1 cellular context compared by ENCODE assay signal in the genomic region with DNA sequence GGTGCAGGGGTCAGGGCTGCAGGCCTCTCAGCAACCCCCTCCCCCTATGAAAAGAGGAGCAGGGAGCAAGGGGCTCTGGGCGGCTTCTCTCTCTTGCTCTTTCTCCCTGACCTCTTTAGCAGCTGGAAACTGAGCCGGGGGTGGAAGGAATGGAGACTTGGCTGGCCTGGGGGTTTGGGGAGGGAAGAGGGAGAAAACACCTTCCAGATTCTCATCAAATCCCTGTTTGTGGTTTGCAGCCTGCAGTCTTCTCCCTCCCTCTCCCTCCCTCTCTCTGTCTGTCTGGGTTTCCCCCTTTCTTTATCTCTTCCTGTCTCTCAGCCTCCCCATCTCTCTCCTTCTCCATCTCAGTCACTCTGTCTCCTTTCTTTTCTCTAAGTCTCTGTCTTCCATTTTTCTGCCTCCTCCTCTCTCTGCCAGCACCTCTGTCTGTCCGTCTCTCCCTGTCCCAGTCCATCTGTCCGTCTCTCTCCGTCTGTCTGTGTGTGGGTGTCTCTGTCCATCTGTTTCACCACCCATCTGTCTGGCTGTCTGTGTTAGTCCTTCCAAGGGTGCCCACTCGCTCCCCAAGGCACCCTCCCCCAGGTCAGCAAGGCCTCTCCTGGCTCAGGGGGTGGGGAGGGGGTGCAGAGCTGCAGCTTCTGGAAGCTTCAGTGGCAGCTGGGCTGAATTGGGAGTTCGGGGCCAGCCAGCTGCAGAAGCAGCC.
A peak's percentile ranks its signal among the peaks of the same experiment; 100 is the strongest.
TF ChIP-seq lines count a peak whose summit lies in the region.

No MANE protein-coding gene starts in this region.

TF ChIP-seq in HEK293, 187 proteins besides CTCF, POLR2A, EP300 and RAD21 (continued from another document):
- TF ChIP-seq, protein P1, sequence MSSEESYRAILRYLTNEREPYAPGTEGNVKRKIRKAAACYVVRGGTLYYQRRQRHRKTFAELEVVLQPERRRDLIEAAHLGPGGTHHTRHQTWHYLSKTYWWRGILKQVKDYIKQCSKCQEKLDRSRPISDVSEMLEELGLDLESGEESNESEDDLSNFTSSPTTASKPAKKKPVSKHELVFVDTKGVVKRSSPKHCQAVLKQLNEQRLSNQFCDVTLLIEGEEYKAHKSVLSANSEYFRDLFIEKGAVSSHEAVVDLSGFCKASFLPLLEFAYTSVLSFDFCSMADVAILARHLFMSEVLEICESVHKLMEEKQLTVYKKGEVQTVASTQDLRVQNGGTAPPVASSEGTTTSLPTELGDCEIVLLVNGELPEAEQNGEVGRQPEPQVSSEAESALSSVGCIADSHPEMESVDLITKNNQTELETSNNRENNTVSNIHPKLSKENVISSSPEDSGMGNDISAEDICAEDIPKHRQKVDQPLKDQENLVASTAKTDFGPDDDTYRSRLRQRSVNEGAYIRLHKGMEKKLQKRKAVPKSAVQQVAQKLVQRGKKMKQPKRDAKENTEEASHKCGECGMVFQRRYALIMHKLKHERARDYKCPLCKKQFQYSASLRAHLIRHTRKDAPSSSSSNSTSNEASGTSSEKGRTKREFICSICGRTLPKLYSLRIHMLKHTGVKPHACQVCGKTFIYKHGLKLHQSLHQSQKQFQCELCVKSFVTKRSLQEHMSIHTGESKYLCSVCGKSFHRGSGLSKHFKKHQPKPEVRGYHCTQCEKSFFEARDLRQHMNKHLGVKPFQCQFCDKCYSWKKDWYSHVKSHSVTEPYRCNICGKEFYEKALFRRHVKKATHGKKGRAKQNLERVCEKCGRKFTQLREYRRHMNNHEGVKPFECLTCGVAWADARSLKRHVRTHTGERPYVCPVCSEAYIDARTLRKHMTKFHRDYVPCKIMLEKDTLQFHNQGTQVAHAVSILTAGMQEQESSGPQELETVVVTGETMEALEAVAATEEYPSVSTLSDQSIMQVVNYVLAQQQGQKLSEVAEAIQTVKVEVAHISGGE (tag by site-specific recombination; conservative IDR thresholded peaks at IDR 0.05; ENCODE audit: low read depth): no peak
- no peak for TF ChIP-seq ZNF530 (tag by site-specific recombination; IDR thresholded peaks at IDR 0.05; ENCODE audit: low read depth)
- peak; percentile 87 for TF ChIP-seq EGR2 (tag by site-specific recombination; IDR thresholded peaks at IDR 0.05; ENCODE audit: low read depth)
- no peak for TF ChIP-seq ZSCAN23 (tag by site-specific recombination; IDR thresholded peaks at IDR 0.05)
- TF ChIP-seq ZNF560 (tag by site-specific recombination; IDR thresholded peaks at IDR 0.05; ENCODE audit: borderline replicate concordance): no peak
- no peak for TF ChIP-seq OVOL3 (tag by site-specific recombination; IDR thresholded peaks at IDR 0.05)
- no peak for TF ChIP-seq GLI2 (tag by site-specific recombination; IDR thresholded peaks at IDR 0.05; ENCODE audit: borderline replicate concordance, low read depth)
- no peak for TF ChIP-seq YY1 (tag by site-specific recombination; IDR thresholded peaks at IDR 0.05)
- TF ChIP-seq MEIS1 (CRISPR knock-in tag; IDR thresholded peaks at IDR 0.05; ENCODE audit: borderline replicate concordance): no peak
- TF ChIP-seq HOXA7 (CRISPR knock-in tag; IDR thresholded peaks at IDR 0.05; ENCODE audit: borderline replicate concordance): no peak
- TF ChIP-seq, protein P2, sequence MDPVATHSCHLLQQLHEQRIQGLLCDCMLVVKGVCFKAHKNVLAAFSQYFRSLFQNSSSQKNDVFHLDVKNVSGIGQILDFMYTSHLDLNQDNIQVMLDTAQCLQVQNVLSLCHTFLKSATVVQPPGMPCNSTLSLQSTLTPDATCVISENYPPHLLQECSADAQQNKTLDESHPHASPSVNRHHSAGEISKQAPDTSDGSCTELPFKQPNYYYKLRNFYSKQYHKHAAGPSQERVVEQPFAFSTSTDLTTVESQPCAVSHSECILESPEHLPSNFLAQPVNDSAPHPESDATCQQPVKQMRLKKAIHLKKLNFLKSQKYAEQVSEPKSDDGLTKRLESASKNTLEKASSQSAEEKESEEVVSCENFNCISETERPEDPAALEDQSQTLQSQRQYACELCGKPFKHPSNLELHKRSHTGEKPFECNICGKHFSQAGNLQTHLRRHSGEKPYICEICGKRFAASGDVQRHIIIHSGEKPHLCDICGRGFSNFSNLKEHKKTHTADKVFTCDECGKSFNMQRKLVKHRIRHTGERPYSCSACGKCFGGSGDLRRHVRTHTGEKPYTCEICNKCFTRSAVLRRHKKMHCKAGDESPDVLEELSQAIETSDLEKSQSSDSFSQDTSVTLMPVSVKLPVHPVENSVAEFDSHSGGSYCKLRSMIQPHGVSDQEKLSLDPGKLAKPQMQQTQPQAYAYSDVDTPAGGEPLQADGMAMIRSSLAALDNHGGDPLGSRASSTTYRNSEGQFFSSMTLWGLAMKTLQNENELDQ (tag by site-specific recombination; IDR thresholded peaks at IDR 0.05; ENCODE audit: low read depth): no peak
- TF ChIP-seq ZBTB17 (tag by site-specific recombination; IDR thresholded peaks at IDR 0.05): no peak
- TF ChIP-seq FEZF1 (tag by site-specific recombination; IDR thresholded peaks at IDR 0.05): no peak
- TF ChIP-seq, protein P3, sequence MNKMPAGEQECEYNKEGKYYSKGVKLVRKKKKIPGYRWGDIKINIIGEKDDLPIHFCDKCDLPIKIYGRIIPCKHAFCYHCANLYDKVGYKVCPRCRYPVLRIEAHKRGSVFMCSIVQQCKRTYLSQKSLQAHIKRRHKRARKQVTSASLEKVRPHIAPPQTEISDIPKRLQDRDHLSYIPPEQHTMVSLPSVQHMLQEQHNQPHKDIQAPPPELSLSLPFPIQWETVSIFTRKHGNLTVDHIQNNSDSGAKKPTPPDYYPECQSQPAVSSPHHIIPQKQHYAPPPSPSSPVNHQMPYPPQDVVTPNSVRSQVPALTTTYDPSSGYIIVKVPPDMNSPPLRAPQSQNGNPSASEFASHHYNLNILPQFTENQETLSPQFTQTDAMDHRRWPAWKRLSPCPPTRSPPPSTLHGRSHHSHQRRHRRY (tag by site-specific recombination; IDR thresholded peaks at IDR 0.05): no peak
- TF ChIP-seq ZBTB48 (tag by site-specific recombination; IDR thresholded peaks at IDR 0.05): no peak
- TF ChIP-seq ZSCAN30 (tag by site-specific recombination; IDR thresholded peaks at IDR 0.05): no peak
- no peak for TF ChIP-seq ZNF19 (tag by site-specific recombination; IDR thresholded peaks at IDR 0.05; ENCODE audit: low read depth)
- no peak for TF ChIP-seq ZNF514 (tag by site-specific recombination; IDR thresholded peaks at IDR 0.05)
- no peak for TF ChIP-seq SETDB1 (IDR thresholded peaks at IDR 0.05; ENCODE audit: insufficient read length, low read length)
- TF ChIP-seq, protein P4, sequence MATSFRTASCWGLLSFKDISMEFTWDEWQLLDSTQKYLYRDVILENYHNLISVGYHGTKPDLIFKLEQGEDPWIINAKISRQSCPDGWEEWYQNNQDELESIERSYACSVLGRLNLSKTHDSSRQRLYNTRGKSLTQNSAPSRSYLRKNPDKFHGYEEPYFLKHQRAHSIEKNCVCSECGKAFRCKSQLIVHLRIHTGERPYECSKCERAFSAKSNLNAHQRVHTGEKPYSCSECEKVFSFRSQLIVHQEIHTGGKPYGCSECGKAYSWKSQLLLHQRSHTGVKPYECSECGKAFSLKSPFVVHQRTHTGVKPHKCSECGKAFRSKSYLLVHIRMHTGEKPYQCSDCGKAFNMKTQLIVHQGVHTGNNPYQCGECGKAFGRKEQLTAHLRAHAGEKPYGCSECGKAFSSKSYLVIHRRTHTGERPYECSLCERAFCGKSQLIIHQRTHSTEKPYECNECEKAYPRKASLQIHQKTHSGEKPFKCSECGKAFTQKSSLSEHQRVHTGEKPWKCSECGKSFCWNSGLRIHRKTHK (tag by site-specific recombination; IDR thresholded peaks at IDR 0.05): no peak
- 0 out of 2 replicates have a peak, but pooled peaks have one; percentile 18 for TF ChIP-seq WT1 (tag by site-specific recombination; IDR thresholded peaks at IDR 0.05)
- TF ChIP-seq, protein P5, sequence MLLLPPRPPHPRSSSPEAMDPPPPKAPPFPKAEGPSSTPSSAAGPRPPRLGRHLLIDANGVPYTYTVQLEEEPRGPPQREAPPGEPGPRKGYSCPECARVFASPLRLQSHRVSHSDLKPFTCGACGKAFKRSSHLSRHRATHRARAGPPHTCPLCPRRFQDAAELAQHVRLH (tag by site-specific recombination; IDR thresholded peaks at IDR 0.05): no peak
- TF ChIP-seq ZNF146 (tag by site-specific recombination; IDR thresholded peaks at IDR 0.05): no peak
